Comparison of ENCODE assay signal across 15 cellular contexts in genomic region chr10:77081411-77082010, GRCh38.
DNase-seq lines count a peak whose midpoint lies in the region; TF ChIP-seq lines count a peak whose summit lies in the region.
"Had no signal": no experiment of that assay in that cellular context is flagged by ENCODE, and none has a peak within 500 bp of the region (broad histone marks: within the 10 kb centered on the region; RNA-seq: fewer than 3 reads in every experiment).

No MANE protein-coding gene starts in this region.

- CTCF ChIA-PET in HEK293T (lab: Yijun Ruan, JAX), result no interaction called here

- TF ChIP-seq CTCF in endodermal cell (conservative IDR thresholded peaks at IDR 0.05) (no peak), neural progenitor cell (IDR thresholded peaks at IDR 0.05) (no peak), progenitor cell of endocrine pancreas (IDR thresholded peaks at IDR 0.05; ENCODE audit: unreplicated experiment) (no peak)

- H3K27me3 Mint-ChIP-seq in endodermal cell (ENCODE audit: insufficient read depth) (no peaks in the 10 kb centered on the region), neural progenitor cell (ENCODE audit: insufficient read depth, low read depth) (peaks cover 12% of the 10 kb centered on the region), progenitor cell of endocrine pancreas (peaks cover 6% of the 10 kb centered on the region)

- H3F3A ChIP-seq in neural progenitor cell (ENCODE audit: low read depth), result no peaks in the 10 kb centered on the region

- no peak overlapping the region for H2AFZ ChIP-seq in neural progenitor cell (replicated peaks)

- H3K4me3 ChIP-seq in endodermal cell (ENCODE audit: low read length) (no peak overlapping the region), iPS-15b (ENCODE audit: low read depth, low read length) (peak overlapping the region; percentile 1), neural progenitor cell (no peak overlapping the region)
- H3K4me3 ChIP-seq: A549, SJSA1 had no signal

- 45 to 51% methylated on average over 7 of the region's 7 CpGs for WGBS in endodermal cell (ENCODE audit: insufficient coverage in 1 of 2, insufficient read length in 1 of 2), 2 experiments

- no peaks in the 10 kb centered on the region for H3K9me3 ChIP-seq in endodermal cell (ENCODE audit: control insufficient read depth, low read length)
- H3K9me3 ChIP-seq in iPS-15b (ENCODE audit: control insufficient read depth, insufficient read depth, low read length), result no peaks in the 10 kb centered on the region
- no peaks in the 10 kb centered on the region for H3K9me3 ChIP-seq in neural progenitor cell (ENCODE audit: low read depth)
- H3K9me3 ChIP-seq: A549, Caco-2, SJSA1 had no signal

- H3K27ac Mint-ChIP-seq in endodermal cell (peak overlapping the region; percentile 48), neural progenitor cell (peak overlapping the region; percentile 60), progenitor cell of endocrine pancreas (no peak overlapping the region)

- H3K27ac ChIP-seq in endodermal cell (ENCODE audit: low read depth, low read length) (no peak overlapping the region), neural progenitor cell (no peak overlapping the region)
- H3K27ac ChIP-seq: A549, SJSA1 had no signal

- H3K27me3 ChIP-seq in endodermal cell (ENCODE audit: control insufficient read depth, insufficient read depth, low read length, poor library complexity, severe bottlenecking), result no peaks in the 10 kb centered on the region
- H3K27me3 ChIP-seq in iPS-15b (ENCODE audit: control insufficient read depth, insufficient read depth, low read length), result no peaks in the 10 kb centered on the region
- H3K27me3 ChIP-seq in neural progenitor cell, result no peaks in the 10 kb centered on the region
- H3K27me3 ChIP-seq: SJSA1 had no signal

- H3K4me1 Mint-ChIP-seq in endodermal cell (peaks cover 18% of the 10 kb centered on the region), neural progenitor cell (peaks cover 29% of the 10 kb centered on the region), progenitor cell of endocrine pancreas (ENCODE audit: low read depth) (peaks cover 13% of the 10 kb centered on the region)

- POLR2A ChIA-PET in HEK293T (lab: Yijun Ruan, JAX), result no interaction called here

- H3K79me2 ChIP-seq in neural progenitor cell (ENCODE audit: low read depth), result no peaks in the 10 kb centered on the region

- no peaks in the 10 kb centered on the region for H3K36me3 Mint-ChIP-seq in endodermal cell (ENCODE audit: low read depth)
- H3K36me3 Mint-ChIP-seq in neural progenitor cell, result no peaks in the 10 kb centered on the region
- no peaks in the 10 kb centered on the region for H3K36me3 Mint-ChIP-seq in progenitor cell of endocrine pancreas (ENCODE audit: insufficient read depth)
- H3K36me3 Mint-ChIP-seq: CD14-positive monocyte had no signal

- no peak overlapping the region for H3K4me3 Mint-ChIP-seq in endodermal cell
- no peak overlapping the region for H3K4me3 Mint-ChIP-seq in neural progenitor cell
- no peak overlapping the region for H3K4me3 Mint-ChIP-seq in progenitor cell of endocrine pancreas (ENCODE audit: low read depth)
- H3K4me3 Mint-ChIP-seq: CD14-positive monocyte had no signal

- H3K9me3 Mint-ChIP-seq in endodermal cell (no peaks in the 10 kb centered on the region), neural progenitor cell (peaks cover 2% of the 10 kb centered on the region), progenitor cell of endocrine pancreas (ENCODE audit: low read depth) (no peaks in the 10 kb centered on the region)

- H3K4me1 ChIP-seq in endodermal cell (ENCODE audit: control insufficient read depth, insufficient read depth, low read length) (no peaks in the 10 kb centered on the region), iPS-15b (ENCODE audit: control insufficient read depth, insufficient read depth, low read length) (peaks cover 21% of the 10 kb centered on the region), neural progenitor cell (no peaks in the 10 kb centered on the region)
- H3K4me1 ChIP-seq: A549, SJSA1 had no signal

- H4K20me1 ChIP-seq in neural progenitor cell (ENCODE audit: low read depth), result no peaks in the 10 kb centered on the region

- no peak overlapping the region for H3K4me2 ChIP-seq in neural progenitor cell
- H3K4me2 ChIP-seq: A549 had no signal

- DNase-seq in HEK293T (ENCODE audit: extremely low spot score) (no peak), endodermal cell (peak; percentile 49), neural progenitor cell (ENCODE audit: low spot score) (no peak), NCI-H1930 (lab: John Stamatoyannopoulos, UW) (no peak), HuH-7 (ENCODE audit: low spot score) (no peak), progenitor cell of endocrine pancreas (ENCODE audit: low spot score, unreplicated experiment) (no peak)
- no peak for DNase-seq in stimulated activated naive CD4-positive, alpha-beta T cell (lab: John Stamatoyannopoulos, UW)
- DNase-seq: Caco-2; NCI-H2081; NCI-H526; NK-92 treated with Interleukin-12 subunit alpha and Interleukin-12 subunit beta, amount 100 ng/mL, for 24 hours had no signal

- H3K9ac ChIP-seq in endodermal cell (ENCODE audit: extremely low read depth, low read length, poor library complexity, severe bottlenecking) (no peak overlapping the region), iPS-15b (ENCODE audit: low read depth, low read length) (no peak overlapping the region), neural progenitor cell (no peak overlapping the region)

- H3K36me3 ChIP-seq in endodermal cell (ENCODE audit: control insufficient read depth, insufficient read depth, low read length) (no peaks in the 10 kb centered on the region), iPS-15b (ENCODE audit: control insufficient read depth, insufficient read depth, low read length) (no peaks in the 10 kb centered on the region), neural progenitor cell (no peaks in the 10 kb centered on the region)
- H3K36me3 ChIP-seq: SJSA1 had no signal

TF ChIP-seq in HEK293T, 16 proteins besides CTCF, POLR2A, EP300 and RAD21:
- TF ChIP-seq FOXM1 (IDR thresholded peaks at IDR 0.05; ENCODE audit: borderline replicate concordance) (no peak), ZNF384 (IDR thresholded peaks at IDR 0.05) (0 out of 2 replicates have a peak, but pooled peaks have one; percentile 27)
